In the genomic region with DNA sequence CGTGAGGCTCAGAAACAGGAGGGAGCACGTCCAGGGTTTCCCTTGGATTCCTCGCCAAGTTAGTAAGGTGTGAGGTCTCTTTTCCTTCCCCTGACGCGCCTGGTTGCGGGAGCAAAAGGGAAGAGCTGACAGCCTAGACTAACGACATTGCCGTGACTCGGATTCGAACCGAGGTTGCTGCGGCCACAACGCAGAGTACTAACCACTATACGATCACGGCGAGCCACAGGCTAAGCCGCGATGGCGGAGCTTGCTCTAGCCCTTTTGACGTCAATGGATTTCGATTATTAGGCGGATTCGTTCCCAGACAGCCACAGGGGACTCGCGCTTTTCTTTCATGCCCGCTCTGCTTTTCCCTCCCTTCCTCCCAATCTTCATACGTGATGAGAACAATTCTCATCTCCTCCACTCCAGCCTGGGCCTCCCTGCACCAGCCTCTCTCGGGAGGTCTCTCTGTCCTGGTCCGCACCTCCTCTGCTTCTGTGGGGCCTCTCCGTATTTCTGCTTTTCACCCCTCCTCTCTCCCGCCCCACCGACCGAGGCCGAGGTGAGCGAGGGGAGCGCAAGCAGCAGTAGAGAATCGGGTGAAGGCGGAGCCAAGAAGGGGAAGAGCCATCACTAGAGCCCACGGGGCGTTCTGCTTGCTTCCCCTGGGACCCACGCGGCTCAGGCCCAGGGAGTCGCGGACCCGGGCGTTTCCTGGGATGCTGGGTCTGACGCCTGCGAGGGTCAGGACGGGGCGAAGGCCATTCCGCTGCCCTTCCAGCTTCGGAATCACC, we compare ENCODE assay signal across 8 cellular contexts.
DNase-seq lines count a peak whose midpoint lies in the region; ATAC-seq, FAIRE-seq and TF ChIP-seq lines count a peak whose summit lies in the region.
"Not testable (repeated sequence)": the region's sequence is repeated elsewhere in the genome, so short reads cannot be mapped to it uniquely, and the experiment has no call there.

No MANE protein-coding gene starts in this region.

- peak; percentile 57 for ATAC-seq in HG02588 (IDR thresholded peaks at IDR 0.05; ENCODE audit: unreplicated experiment)
- ATAC-seq in psoas muscle: peak; percentile 37 to 79 (median 62)

- not testable (repeated sequence) for H3K27me3 ChIP-seq in NT2/D1 (ENCODE audit: insufficient read depth, insufficient read length); iPS-18a (ENCODE audit: control insufficient read depth, insufficient read depth, low read length)
- H3K27me3 ChIP-seq in psoas muscle (ENCODE audit: insufficient read depth in 3 of 3, low read length in 2 of 3) (peaks cover 2 to 32% (median 13%) of the 10 kb centered on the region in 3 donors), subcutaneous abdominal adipose tissue (ENCODE audit: control insufficient read depth in 5 of 5, insufficient read depth in 4 of 5, low read length in 5 of 5) (peaks cover 3 to 15% (median 6%) of the 10 kb centered on the region in 5 donors)

- not testable (repeated sequence) for H3K27ac ChIP-seq in iPS-18a (ENCODE audit: low read length); psoas muscle; subcutaneous abdominal adipose tissue (ENCODE audit: low read depth, low read length)

- not testable (repeated sequence) for H3K36me3 ChIP-seq in NT2/D1 (ENCODE audit: insufficient read depth, insufficient read length, low read length); iPS-18a (ENCODE audit: control insufficient read depth, low read depth, low read length); psoas muscle (ENCODE audit: insufficient read depth in 1 of 2, low read depth in 1 of 2); subcutaneous abdominal adipose tissue (ENCODE audit: control insufficient read depth in 5 of 5, insufficient read depth in 5 of 5, low read length in 5 of 5)

- H3K4me3 ChIP-seq in NT2/D1 (ENCODE audit: insufficient read length, low read depth) (peak overlapping the region; percentile 54), choroid plexus epithelial cell (ENCODE audit: low read depth, low read length) (peak overlapping the region; percentile 61), iPS-18a (ENCODE audit: low read length) (peak overlapping the region; percentile 60), psoas muscle (peak overlapping the region; percentile 42), subcutaneous abdominal adipose tissue (ENCODE audit: low read depth in 1 of 5, low read length in 5 of 5) (peak overlapping the region in 4 of 5 donors; percentile 47 to 68 (median 63))

- WGBS in psoas muscle, 3 donors: 6 to 15% (median 10%) methylated on average over 5 to 16 of the region's 52 CpGs

- H3K4me1 ChIP-seq in NT2/D1 (ENCODE audit: insufficient read depth, insufficient read length); iPS-18a (ENCODE audit: control insufficient read depth, low read depth, low read length); psoas muscle; subcutaneous abdominal adipose tissue (ENCODE audit: control insufficient read depth in 5 of 5, insufficient read depth in 5 of 5, low read length in 5 of 5): not testable (repeated sequence)

- H3K9me3 ChIP-seq in NT2/D1 (ENCODE audit: insufficient read depth, low read length); iPS-18a (ENCODE audit: control insufficient read depth, low read depth, low read length); psoas muscle; subcutaneous abdominal adipose tissue (ENCODE audit: control insufficient read depth in 5 of 5, low read length in 5 of 5): not testable (repeated sequence)

- FAIRE-seq in GM12892 (lab: Jason Lieb, UNC): peak; percentile 97

- not testable (repeated sequence) for DNase-seq in GM12892 (ENCODE audit: insufficient read length); NT2/D1 (ENCODE audit: low read depth, low spot score); choroid plexus epithelial cell (ENCODE audit: low read depth)
- DNase-seq in activated CD8-positive, alpha-beta memory T cell treated with anti-CD3 and anti-CD28 coated beads, Interleukin-2, amount 50 U/mL, for 4 hours: peak; percentile 61
- peak in 1 of 2 donors; percentile 74 for DNase-seq in psoas muscle

- H3K9ac ChIP-seq in NT2/D1 (ENCODE audit: insufficient read length, low read depth) (peak overlapping the region; percentile 89), iPS-18a (ENCODE audit: low read length) (peak overlapping the region; percentile 31)
- H3K9ac ChIP-seq in subcutaneous abdominal adipose tissue (ENCODE audit: low read length in 5 of 5): not testable (repeated sequence)

- not testable (repeated sequence) for TF ChIP-seq CTCF in choroid plexus epithelial cell (conservative IDR thresholded peaks at IDR 0.05; ENCODE audit: low read depth, low read length); psoas muscle (IDR thresholded peaks at IDR 0.05)

- intact Hi-C loops in psoas muscle (cut with DNase I): not testable (repeated sequence)

- not testable (repeated sequence) for TF ChIP-seq POLR2A in GM12892 (IDR thresholded peaks at IDR 0.05; ENCODE audit: low read depth, low read length)
